23 cellular contexts compared by ENCODE assay signal in the genomic region with DNA sequence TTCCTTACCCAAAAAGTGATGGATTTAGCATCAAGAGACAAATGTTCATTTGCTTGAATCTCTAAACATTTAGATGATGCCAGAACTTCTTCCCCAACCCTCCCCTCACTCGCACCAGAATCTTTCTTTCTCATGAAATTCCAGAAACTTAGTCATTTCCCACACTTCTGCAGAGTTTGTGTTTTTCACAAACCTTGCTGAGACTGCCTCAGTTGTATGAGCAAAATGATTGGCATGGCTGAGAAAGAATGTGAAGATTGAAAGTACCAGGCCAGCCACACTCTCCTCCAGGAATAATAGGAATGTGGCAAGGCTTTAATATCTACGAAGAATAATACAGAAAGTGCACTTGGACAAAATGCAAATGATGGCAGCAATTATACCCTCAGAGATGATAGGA.
DNase-seq lines count a peak whose midpoint lies in the region; ATAC-seq, FAIRE-seq and TF ChIP-seq lines count a peak whose summit lies in the region.
"Had no signal": no experiment of that assay in that cellular context is flagged by ENCODE, and none has a peak within 500 bp of the region (broad histone marks: within the 10 kb centered on the region; RNA-seq: fewer than 3 reads in every experiment).

No MANE protein-coding gene starts in this region.

- H3K4me3 ChIP-seq in fibroblast of pulmonary artery (replicated peaks; ENCODE audit: low read depth, low read length), result no peak overlapping the region
- H3K4me3 ChIP-seq in mucosa of descending colon, result no peak overlapping the region
- H3K4me3 ChIP-seq: K562, ovary had no signal

- intact Hi-C loops in mucosa of descending colon (cut with DNase I, micrococcal nuclease), result no loop called here

- no peaks in the 10 kb centered on the region for H3K4me1 ChIP-seq in mucosa of descending colon (ENCODE audit: low read depth)

- H3K9me3 ChIP-seq in mucosa of descending colon, result no peaks in the 10 kb centered on the region
- H3K9me3 ChIP-seq: ovary had no signal

- peak; percentile 94 for FAIRE-seq in RCC 7860 (lab: Jason Lieb, UNC)
- FAIRE-seq: endothelial cell of umbilical vein, K562, TTC549 had no signal

- DNase-seq in EH (ENCODE audit: low read depth), result peak; percentile 1
- DNase-seq in RCC 7860 (ENCODE audit: low spot score), result peak; percentile 71
- peak; percentile 37 for DNase-seq in fibroblast of pulmonary artery (ENCODE audit: low read depth)
- peak; percentile 86 for DNase-seq in renal cortical epithelial cell (ENCODE audit: low read depth)
- DNase-seq in mucosa of descending colon, result no peak
- DNase-seq in NCI-H1436 treated with DMSO at 0.1 percent for 48 hours (lab: John Stamatoyannopoulos, UW), result no peak
- DNase-seq: activated CD4-positive, alpha-beta T cell treated with anti-CD3 and anti-CD28 coated beads for 36 hours; activated naive CD8-positive, alpha-beta T cell treated with anti-CD3 and anti-CD28 coated beads for 36 hours; dermis blood vessel endothelial cell; foreskin fibroblast; hypothalamus; islet precursor cell; NCI-H1694; ovary; T-cell had no signal

- no peak for TF ChIP-seq CTCF in fibroblast of pulmonary artery (IDR thresholded peaks at IDR 0.05; ENCODE audit: low read length, missing control alignments)
- TF ChIP-seq CTCF in mucosa of descending colon (IDR thresholded peaks at IDR 0.05), result no peak

- H3K36me3 ChIP-seq in mucosa of descending colon (ENCODE audit: low read depth), result no peaks in the 10 kb centered on the region
- H3K36me3 ChIP-seq: ovary had no signal

- ATAC-seq in GM19452 (IDR thresholded peaks at IDR 0.05; ENCODE audit: unreplicated experiment) (no peak), GM21447 (IDR thresholded peaks at IDR 0.05; ENCODE audit: unreplicated experiment) (no peak), mucosa of descending colon (no peak)
- ATAC-seq: activated CD4-positive, alpha-beta T cell treated with anti-CD3 and anti-CD28 coated beads for 36 hours; HCT116; K562; sciatic nerve; stimulated activated effector memory CD8-positive, alpha-beta T cell treated with anti-CD3 and anti-CD28 coated beads, Interleukin-12 subunit alpha, Interleukin-12 subunit beta, amount 100 ng/mL, for 72 hours; T-cell had no signal

Comparison
In these comparisons a context has a peak if more than half of its experiments do, and no peak if none do; other contexts are left out.
1. DNase-seq: peak in EH (single experiment), RCC 7860 (single experiment), fibroblast of pulmonary artery (single experiment) and renal cortical epithelial cell (single experiment); none in mucosa of descending colon (0 of 3) and NCI-H1436 treated with DMSO at 0.1 percent for 48 hours (single experiment).